ENCODE assay signal across 9 cellular contexts in the genomic region with DNA sequence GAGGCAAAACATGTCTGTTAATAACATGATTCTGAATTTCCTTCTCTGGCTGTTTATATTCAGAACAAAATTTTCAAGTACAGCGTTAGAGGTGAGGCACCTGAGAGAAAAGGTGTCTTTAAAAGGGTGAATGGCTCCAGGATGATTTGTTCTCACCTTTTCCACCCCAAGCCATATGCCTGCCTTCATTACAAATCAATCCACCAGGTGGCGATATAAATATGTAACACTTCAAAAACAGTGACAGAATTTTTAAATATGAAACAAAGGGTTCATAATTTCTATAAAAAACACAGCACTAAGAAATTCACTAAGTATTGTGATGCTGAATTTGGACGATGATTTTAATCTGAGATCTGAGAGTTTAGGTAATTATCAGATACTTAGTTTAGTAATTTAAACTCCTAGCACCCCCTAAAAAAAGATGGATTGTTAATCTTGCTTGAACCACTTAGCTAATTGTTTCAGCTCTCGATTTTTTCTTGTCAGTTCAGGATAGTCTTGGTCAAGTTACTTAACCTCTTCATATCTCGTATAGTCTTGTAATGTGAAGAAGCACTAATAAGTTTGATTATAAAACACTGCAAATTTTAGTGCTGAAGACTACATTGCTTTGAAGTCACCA.
DNase-seq lines count a peak whose midpoint lies in the region; ATAC-seq, FAIRE-seq and TF ChIP-seq lines count a peak whose summit lies in the region.
"Had no signal": no experiment of that assay in that cellular context is flagged by ENCODE, and none has a peak within 500 bp of the region (broad histone marks: within the 10 kb centered on the region; RNA-seq: fewer than 3 reads in every experiment).

No MANE protein-coding gene starts in this region.

- H3K9me3 ChIP-seq in left lung (no peaks in the 10 kb centered on the region), ascending aorta (no peaks in the 10 kb centered on the region)
- H3K9me3 ChIP-seq: BLaER1 treated with 17β-estradiol and CSF1 and Interleukin-3, amounts not matched to agents 10 nM and 100 nM had no signal

- peak; percentile 20 for FAIRE-seq in H54 (lab: Jason Lieb, UNC)

- H3K27ac ChIP-seq in left lung (no peak overlapping the region), ascending aorta (no peak overlapping the region)
- H3K27ac ChIP-seq: BLaER1 treated with 17β-estradiol and CSF1 and Interleukin-3, amounts not matched to agents 10 nM and 100 nM had no signal

- ATAC-seq in left lung = peak; percentile 44

- no peak for TF ChIP-seq POLR2A in H54 (IDR thresholded peaks at IDR 0.05; ENCODE audit: low read depth, low read length)
- no peak for TF ChIP-seq POLR2A in NB4 (IDR thresholded peaks at IDR 0.05; ENCODE audit: extremely low read depth, insufficient read length)

- H3K4me1 ChIP-seq in left lung = no peaks in the 10 kb centered on the region
- no peaks in the 10 kb centered on the region for H3K4me1 ChIP-seq in ascending aorta

- TF ChIP-seq CTCF in NB4 (IDR thresholded peaks at IDR 0.05; ENCODE audit: low read depth, low read length) = peak; percentile 53
- peak; percentile 3 to 46 for TF ChIP-seq CTCF in left lung (IDR thresholded peaks at IDR 0.05)
- TF ChIP-seq CTCF in ascending aorta (IDR thresholded peaks at IDR 0.05) = peak in 1 of 3 experiments; percentile 61

- H3K27me3 ChIP-seq in left lung (no peaks in the 10 kb centered on the region), ascending aorta (no peaks in the 10 kb centered on the region)
- H3K27me3 ChIP-seq: BLaER1 treated with 17β-estradiol and CSF1 and Interleukin-3, amounts not matched to agents 10 nM and 100 nM had no signal

- intact Hi-C loops in left lung (cut with DNase I) (no loop called here), ascending aorta (cut with DNase I) (loop anchor here (5.0 kb wide), 1 partner anchor 72 kb away; no protein-coding TSS in a partner anchor)

- DNase-seq in NCI-H1417 (lab: John Stamatoyannopoulos, UW) (peak; percentile 20 to 77 (median 29)), NCI-H1417 treated with DMSO at 0.1 percent for 48 hours (lab: John Stamatoyannopoulos, UW) (no peak), H54 (ENCODE audit: insufficient read length, low spot score) (no peak), NB4 (ENCODE audit: low read depth) (peak; percentile 36), astrocyte of the hippocampus (ENCODE audit: low read depth, low spot score) (peak; percentile 53), left lung (no peak), ascending aorta (ENCODE audit: low spot score in 2 of 2) (no peak)
- DNase-seq in activated effector memory CD4-positive, alpha-beta T cell treated with anti-CD3 and anti-CD28 coated beads, Interleukin-2, amount 50 U/mL, for 16 hours = no peak

- no peaks in the 10 kb centered on the region for H3K36me3 ChIP-seq in left lung
- no peaks in the 10 kb centered on the region for H3K36me3 ChIP-seq in ascending aorta
- H3K36me3 ChIP-seq: BLaER1 treated with 17β-estradiol and CSF1 and Interleukin-3, amounts not matched to agents 10 nM and 100 nM had no signal

- H3K4me3 ChIP-seq in NB4 (ENCODE audit: low read depth, low read length) = no peak overlapping the region
- H3K4me3 ChIP-seq in left lung = no peak overlapping the region
- no peak overlapping the region for H3K4me3 ChIP-seq in ascending aorta
- H3K4me3 ChIP-seq: BLaER1 treated with 17β-estradiol and CSF1 and Interleukin-3, amounts not matched to agents 10 nM and 100 nM had no signal

Comparison
In these comparisons a context has a peak if more than half of its experiments do, and no peak if none do; other contexts are left out.
1. DNase-seq: peak in NCI-H1417 (3 of 3), NB4 (single experiment) and astrocyte of the hippocampus (single experiment); none in NCI-H1417 treated with DMSO at 0.1 percent for 48 hours (single experiment), H54 (single experiment), left lung (0 of 2), activated effector memory CD4-positive, alpha-beta T cell treated with anti-CD3 and anti-CD28 coated beads, Interleukin-2, amount 50 U/mL, for 16 hours (single experiment) and ascending aorta (0 of 2).